ENCODE assay signal across 14 cellular contexts in genomic region chr10:47989542-47989950, GRCh38. TPM values are rescaled to one million over a fixed set of nuclear protein-coding genes. Genes with fewer than 3 reads are reported as not detected.
DNase-seq lines count a peak whose midpoint lies in the region; ATAC-seq, FAIRE-seq and TF ChIP-seq lines count a peak whose summit lies in the region.
"Not testable (repeated sequence)": the region's sequence is repeated elsewhere in the genome, so short reads cannot be mapped to it uniquely, and the experiment has no call there.
"Had no signal": no experiment of that assay in that cellular context is flagged by ENCODE, and none has a peak within 500 bp of the region (broad histone marks: within the 10 kb centered on the region; RNA-seq: fewer than 3 reads in every experiment).

No MANE protein-coding gene starts in this region.

- not testable (repeated sequence) for H2AK9ac ChIP-seq in IMR-90 (replicated peaks; ENCODE audit: low read depth, low read length, poor library complexity)

- H3K9me3 ChIP-seq in A549; IMR-90 (ENCODE audit: control insufficient read depth, insufficient read depth, low read length); RWPE2 (ENCODE audit: severe bottlenecking); left lung; suprapubic skin: not testable (repeated sequence)

- not testable (repeated sequence) for H4K20me1 ChIP-seq in IMR-90 (ENCODE audit: insufficient read depth, low read length)

- TF ChIP-seq RAD21 in A549 (conservative IDR thresholded peaks at IDR 0.05 in 1 of 2, IDR thresholded peaks at IDR 0.05 in 1 of 2); IMR-90 (IDR thresholded peaks at IDR 0.05; ENCODE audit: low read length): not testable (repeated sequence)

- peak overlapping the region; percentile 61 to 66; a peak in 2 of 6 replicates for H3K27ac ChIP-seq in A549
- H3K27ac ChIP-seq in IMR-90 (ENCODE audit: insufficient read depth, low read length); RWPE2 (ENCODE audit: poor library complexity, severe bottlenecking); foreskin keratinocyte; left lung: not testable (repeated sequence)
- H3K27ac ChIP-seq in suprapubic skin = peak overlapping the region; percentile 82

- not testable (repeated sequence) for H2BK15ac ChIP-seq in IMR-90 (ENCODE audit: low read depth, low read length)

- ATAC-seq in A549 (peak in 1 of 2 experiments; percentile 11; a peak in 2 of 6 replicates), RWPE2 (ENCODE audit: low read depth) (peak; percentile 9), foreskin keratinocyte (peak; percentile 59), left lung (peak; percentile 12)
- not testable (repeated sequence) for ATAC-seq in IMR-90 (ENCODE audit: low read depth)

- not testable (repeated sequence) for H3K18ac ChIP-seq in IMR-90 (ENCODE audit: low read depth, low read length)

- not testable (repeated sequence) for H2AK5ac ChIP-seq in IMR-90 (ENCODE audit: low read depth, low read length)

- H3K36me3 Mint-ChIP-seq in MCF 10A (ENCODE audit: insufficient read depth, unreplicated experiment) = peaks cover 13% of the 10 kb centered on the region

- not testable (repeated sequence) for H3K9ac ChIP-seq in IMR-90 (ENCODE audit: low read depth, low read length)

- H3K79me1 ChIP-seq in IMR-90 (ENCODE audit: low read depth in 1 of 2, low read length in 2 of 2) = not testable (repeated sequence)

- dilution Hi-C loops in IMR-90 (cut with HindIII; ENCODE audit: low sequenced_read_pairs, unreplicated experiment) = not testable (repeated sequence)

- H3K23ac ChIP-seq in IMR-90 (ENCODE audit: low read depth, low read length) = not testable (repeated sequence)

- not testable (repeated sequence) for H3K4me3 ChIP-seq in A549; IMR-90 (ENCODE audit: insufficient read depth, low read depth, low read length); RWPE2 (ENCODE audit: severe bottlenecking); left lung
- H3K4me3 ChIP-seq in suprapubic skin = peak overlapping the region; percentile 3

- in situ Hi-C loops in IMR-90 (cut with MboI; ENCODE audit: low sequenced_read_pairs) = not testable (repeated sequence)

- POLR2A ChIA-PET in A549 (lab: Yijun Ruan, JAX); IMR-90 (lab: Charles Lee; ENCODE audit: unreplicated experiment); MCF 10A (lab: Yijun Ruan, JAX): not testable (repeated sequence)

- H2AFZ ChIP-seq in IMR-90 (replicated peaks; ENCODE audit: low read length, poor library complexity) = not testable (repeated sequence)

- H3K4me1 Mint-ChIP-seq in MCF 10A (ENCODE audit: insufficient read depth, unreplicated experiment) = not testable (repeated sequence)

- not testable (repeated sequence) for H3K56ac ChIP-seq in IMR-90 (ENCODE audit: extremely low read depth, insufficient read depth, low read length)

- not testable (repeated sequence) for TF ChIP-seq EP300 in A549 (IDR thresholded peaks at IDR 0.05); suprapubic skin (IDR thresholded peaks at IDR 0.05)

- H3K14ac ChIP-seq in IMR-90 (replicated peaks; ENCODE audit: low read depth, low read length) = not testable (repeated sequence)

- H2BK5ac ChIP-seq in IMR-90 (ENCODE audit: low read depth, low read length, poor library complexity, severe bottlenecking) = not testable (repeated sequence)

- not testable (repeated sequence) for BruUV-seq in IMR-90 (replicated peaks; lab: Mats Ljungman, UMichigan)
- BruUV-seq in MCF 10A (replicated peaks; lab: Mats Ljungman, UMichigan) = TSS peak; percentile 57

- H4K8ac ChIP-seq in IMR-90 (ENCODE audit: low read depth in 2 of 2, low read length in 2 of 2) = not testable (repeated sequence)

- TF ChIP-seq CTCF in A549 (IDR thresholded peaks at IDR 0.05); IMR-90 (conservative IDR thresholded peaks at IDR 0.05; ENCODE audit: low read depth, low read length); RWPE2 (IDR thresholded peaks at IDR 0.05; ENCODE audit: poor library complexity, severe bottlenecking); MCF 10A (IDR thresholded peaks at IDR 0.05; ENCODE audit: unreplicated experiment); foreskin keratinocyte (conservative IDR thresholded peaks at IDR 0.05); left lung (IDR thresholded peaks at IDR 0.05); suprapubic skin (IDR thresholded peaks at IDR 0.05): not testable (repeated sequence)

- H3K4ac ChIP-seq in IMR-90 (ENCODE audit: low read depth, low read length) = not testable (repeated sequence)

- H3K9me1 ChIP-seq in IMR-90 (ENCODE audit: insufficient read depth, low read length) = not testable (repeated sequence)

- not testable (repeated sequence) for H3K27me3 Mint-ChIP-seq in MCF 10A (ENCODE audit: insufficient read depth, unreplicated experiment)

- DNase-seq in A549 (ENCODE audit: low read depth in 1 of 2, low spot score in 1 of 2); IMR-90; RWPE2 (ENCODE audit: low spot score); MCF 10A (ENCODE audit: unreplicated experiment); foreskin keratinocyte; left lung; suprapubic skin (ENCODE audit: low spot score in 2 of 2): not testable (repeated sequence)

- not testable (repeated sequence) for H3K27me3 ChIP-seq in IMR-90 (ENCODE audit: control insufficient read depth, insufficient read depth, low read length); RWPE2 (ENCODE audit: insufficient read depth, poor library complexity, severe bottlenecking); foreskin keratinocyte; left lung; suprapubic skin

- TF ChIP-seq POLR2A in A549 (IDR thresholded peaks at IDR 0.05; ENCODE audit: low read length); IMR-90 (IDR thresholded peaks at IDR 0.05; ENCODE audit: low read depth, low read length); suprapubic skin (IDR thresholded peaks at IDR 0.05): not testable (repeated sequence)

- H4K91ac ChIP-seq in IMR-90 (ENCODE audit: insufficient read depth, low read depth, low read length) = not testable (repeated sequence)

- not testable (repeated sequence) for H3K9me3 Mint-ChIP-seq in MCF 10A (ENCODE audit: unreplicated experiment)

- not testable (repeated sequence) for H3K27ac Mint-ChIP-seq in MCF 10A (ENCODE audit: low read depth, unreplicated experiment)

- not testable (repeated sequence) for H4K5ac ChIP-seq in IMR-90 (ENCODE audit: low read depth, low read length)

- intact Hi-C loops in IMR-90 (cut with micrococcal nuclease); MCF 10A (cut with micrococcal nuclease); left lung (cut with DNase I): not testable (repeated sequence)

- H3K4me3 Mint-ChIP-seq in MCF 10A (ENCODE audit: unreplicated experiment) = not testable (repeated sequence)

- not testable (repeated sequence) for H3K36me3 ChIP-seq in IMR-90 (ENCODE audit: control insufficient read depth, insufficient read depth, low read length); RWPE2 (ENCODE audit: low read depth); left lung; suprapubic skin

- WGBS in A549 (ENCODE audit: missing lambda C conversion rate) = no CpG with 5 or more reads among the region's 4 CpGs
- no CpG with 5 or more reads among the region's 4 CpGs for WGBS in IMR-90 (ENCODE audit: extremely low coverage in 2 of 2, insufficient read length in 1 of 2), 2 experiments
- WGBS in suprapubic skin = no CpG with 5 or more reads among the region's 4 CpGs

- peaks cover 14% of the 10 kb centered on the region for H3K4me1 ChIP-seq in A549
- not testable (repeated sequence) for H3K4me1 ChIP-seq in IMR-90 (ENCODE audit: control insufficient read depth, insufficient read depth, low read length); RWPE2 (ENCODE audit: insufficient read depth, poor library complexity, severe bottlenecking); foreskin keratinocyte; left lung; suprapubic skin

- not testable (repeated sequence) for H2BK20ac ChIP-seq in IMR-90 (ENCODE audit: low read depth, low read length)

- CTCF ChIA-PET in A549 (lab: Yijun Ruan, JAX); IMR-90 (lab: Yijun Ruan, JAX); MCF 10A (lab: Yijun Ruan, JAX): not testable (repeated sequence)

- H2BK120ac ChIP-seq in IMR-90 (ENCODE audit: low read depth, low read length) = 0 out of 2 replicates have a peak overlapping the region, but pooled peaks have one; percentile 48

- not testable (repeated sequence) for FAIRE-seq in A549 (lab: Jason Lieb, UNC)

- not testable (repeated sequence) for H3K4me2 ChIP-seq in A549; IMR-90 (ENCODE audit: low read depth, low read length)

RNA-seq across cellular contexts. Expression of gene FAM25C, which starts 10.0 kb away (rescaled TPM):
- polyA plus RNA-seq in A549 (2011; rRNA removed) (0.59 TPM in 1 of 2 replicates, not detected in the other), A549 (2017; fragmentation: RNase III; extraction: RNeasy Plus Mini Kit Qiagen cat#74134 plus additional on column Dnase treatment) (0.70 to 0.73 TPM in 2 of 3 replicates, not detected in the other), IMR-90 (2012; rRNA removed) (not detected in 2 replicates), foreskin keratinocyte (0.84 TPM in 1 of 2 replicates, not detected in the other)
- polyA plus RNA-seq in A549 (2012; cell fraction: cytosol; rRNA removed) = 1.8 and 3.9 TPM in 2 replicates
- polyA plus RNA-seq in A549 (2012; cell fraction: nucleus; rRNA removed) = 5.2 TPM in 1 of 2 replicates, not detected in the other
- not detected in 2 replicates for polyA minus RNA-seq in A549 (2011; rRNA and poly(A)+ RNA removed)
- total RNA-seq in IMR-90 (2012; rRNA removed) (not detected in 2 replicates), MCF 10A (2022) (not detected in 2 replicates), foreskin keratinocyte (0.92 TPM in 1 of 2 replicates, not detected in the other), left lung (not detected), suprapubic skin (100 to 1,000 TPM in 3 of 4 donors, 10 to 100 TPM in 1; 28.6 to 201 (median 120) TPM)
- polyA plus RNA-seq in IMR-90 (2012; cell fraction: cytosol; rRNA removed) = not detected in 2 replicates
- not detected in 2 replicates for polyA plus RNA-seq in IMR-90 (2012; cell fraction: nucleus; rRNA removed; ENCODE audit: low replicate concordance)
- total RNA-seq: A673; CD4-positive, alpha-beta memory T cell; H1; H9 had no signal
- polyA plus RNA-seq: AG04450; CD14-positive monocyte; CD4-positive, alpha-beta memory T cell; H1; IgD-negative memory B cell had no signal

Comparison
In these comparisons a context has a peak if more than half of its experiments do, and no peak if none do; other contexts are left out.
1. RNA of gene FAM25C, which starts 10.0 kb away (total RNA-seq): 28.6 to 201 TPM in suprapubic skin; not detected in IMR-90, not detected in MCF 10A, 0.92 TPM in foreskin keratinocyte and not detected in left lung; every median in the first group is over 10 times any median in the second.